ENCODE assay signal across 1 cellular context in genomic region chr9:123360161-123361085, GRCh38.
TF ChIP-seq lines count a peak whose summit lies in the region.

No MANE protein-coding gene starts in this region.

TF ChIP-seq in HepG2, 621 proteins besides CTCF, POLR2A, EP300 and RAD21 (continued from another document and continues in another):
- TF ChIP-seq, protein P1, sequence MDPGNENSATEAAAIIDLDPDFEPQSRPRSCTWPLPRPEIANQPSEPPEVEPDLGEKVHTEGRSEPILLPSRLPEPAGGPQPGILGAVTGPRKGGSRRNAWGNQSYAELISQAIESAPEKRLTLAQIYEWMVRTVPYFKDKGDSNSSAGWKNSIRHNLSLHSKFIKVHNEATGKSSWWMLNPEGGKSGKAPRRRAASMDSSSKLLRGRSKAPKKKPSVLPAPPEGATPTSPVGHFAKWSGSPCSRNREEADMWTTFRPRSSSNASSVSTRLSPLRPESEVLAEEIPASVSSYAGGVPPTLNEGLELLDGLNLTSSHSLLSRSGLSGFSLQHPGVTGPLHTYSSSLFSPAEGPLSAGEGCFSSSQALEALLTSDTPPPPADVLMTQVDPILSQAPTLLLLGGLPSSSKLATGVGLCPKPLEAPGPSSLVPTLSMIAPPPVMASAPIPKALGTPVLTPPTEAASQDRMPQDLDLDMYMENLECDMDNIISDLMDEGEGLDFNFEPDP (CRISPR knock-in tag; conservative IDR thresholded peaks at IDR 0.05): no peak
- TF ChIP-seq ZNF552 (CRISPR knock-in tag; IDR thresholded peaks at IDR 0.05; ENCODE audit: borderline replicate concordance): no peak
- no peak; the same call in 1 of the 2 replicates for TF ChIP-seq SKIL (CRISPR knock-in tag; IDR thresholded peaks at IDR 0.05; ENCODE audit: borderline replicate concordance)
- no peak for TF ChIP-seq SUZ12 (IDR thresholded peaks at IDR 0.05; ENCODE audit: low read depth, low read length)
- TF ChIP-seq GRHL1 (CRISPR knock-in tag; conservative IDR thresholded peaks at IDR 0.05): no peak
- TF ChIP-seq ZSCAN12 (CRISPR knock-in tag; IDR thresholded peaks at IDR 0.05): no peak
- no peak for TF ChIP-seq ZNF367 (CRISPR knock-in tag; IDR thresholded peaks at IDR 0.05; ENCODE audit: borderline replicate concordance)
- TF ChIP-seq KLF11 (CRISPR knock-in tag; IDR thresholded peaks at IDR 0.05): no peak
- peak; percentile 34; the same call in 1 of the 2 replicates for TF ChIP-seq CREM (IDR thresholded peaks at IDR 0.05)
- TF ChIP-seq CREM (CRISPR knock-in tag; IDR thresholded peaks at IDR 0.05): no peak
- TF ChIP-seq YY1 (IDR thresholded peaks at IDR 0.05; ENCODE audit: insufficient read depth, insufficient replicate concordance, low read depth, low read length): no peak
- no peak for TF ChIP-seq TGIF2 (CRISPR knock-in tag; IDR thresholded peaks at IDR 0.05)
- TF ChIP-seq SSRP1 (CRISPR knock-in tag; IDR thresholded peaks at IDR 0.05): no peak
- TF ChIP-seq ZNF432 (CRISPR knock-in tag; IDR thresholded peaks at IDR 0.05; ENCODE audit: borderline replicate concordance): no peak
- no peak for TF ChIP-seq KMT2B (CRISPR knock-in tag; IDR thresholded peaks at IDR 0.05)
- TF ChIP-seq, protein P2, sequence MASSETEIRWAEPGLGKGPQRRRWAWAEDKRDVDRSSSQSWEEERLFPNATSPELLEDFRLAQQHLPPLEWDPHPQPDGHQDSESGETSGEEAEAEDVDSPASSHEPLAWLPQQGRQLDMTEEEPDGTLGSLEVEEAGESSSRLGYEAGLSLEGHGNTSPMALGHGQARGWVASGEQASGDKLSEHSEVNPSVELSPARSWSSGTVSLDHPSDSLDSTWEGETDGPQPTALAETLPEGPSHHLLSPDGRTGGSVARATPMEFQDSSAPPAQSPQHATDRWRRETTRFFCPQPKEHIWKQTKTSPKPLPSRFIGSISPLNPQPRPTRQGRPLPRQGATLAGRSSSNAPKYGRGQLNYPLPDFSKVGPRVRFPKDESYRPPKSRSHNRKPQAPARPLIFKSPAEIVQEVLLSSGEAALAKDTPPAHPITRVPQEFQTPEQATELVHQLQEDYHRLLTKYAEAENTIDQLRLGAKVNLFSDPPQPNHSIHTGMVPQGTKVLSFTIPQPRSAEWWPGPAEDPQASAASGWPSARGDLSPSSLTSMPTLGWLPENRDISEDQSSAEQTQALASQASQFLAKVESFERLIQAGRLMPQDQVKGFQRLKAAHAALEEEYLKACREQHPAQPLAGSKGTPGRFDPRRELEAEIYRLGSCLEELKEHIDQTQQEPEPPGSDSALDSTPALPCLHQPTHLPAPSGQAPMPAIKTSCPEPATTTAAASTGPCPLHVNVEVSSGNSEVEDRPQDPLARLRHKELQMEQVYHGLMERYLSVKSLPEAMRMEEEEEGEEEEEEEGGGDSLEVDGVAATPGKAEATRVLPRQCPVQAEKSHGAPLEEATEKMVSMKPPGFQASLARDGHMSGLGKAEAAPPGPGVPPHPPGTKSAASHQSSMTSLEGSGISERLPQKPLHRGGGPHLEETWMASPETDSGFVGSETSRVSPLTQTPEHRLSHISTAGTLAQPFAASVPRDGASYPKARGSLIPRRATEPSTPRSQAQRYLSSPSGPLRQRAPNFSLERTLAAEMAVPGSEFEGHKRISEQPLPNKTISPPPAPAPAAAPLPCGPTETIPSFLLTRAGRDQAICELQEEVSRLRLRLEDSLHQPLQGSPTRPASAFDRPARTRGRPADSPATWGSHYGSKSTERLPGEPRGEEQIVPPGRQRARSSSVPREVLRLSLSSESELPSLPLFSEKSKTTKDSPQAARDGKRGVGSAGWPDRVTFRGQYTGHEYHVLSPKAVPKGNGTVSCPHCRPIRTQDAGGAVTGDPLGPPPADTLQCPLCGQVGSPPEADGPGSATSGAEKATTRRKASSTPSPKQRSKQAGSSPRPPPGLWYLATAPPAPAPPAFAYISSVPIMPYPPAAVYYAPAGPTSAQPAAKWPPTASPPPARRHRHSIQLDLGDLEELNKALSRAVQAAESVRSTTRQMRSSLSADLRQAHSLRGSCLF (CRISPR knock-in tag; IDR thresholded peaks at IDR 0.05; ENCODE audit: borderline replicate concordance): no peak
- TF ChIP-seq ZNF225 (CRISPR knock-in tag; IDR thresholded peaks at IDR 0.05): no peak
- TF ChIP-seq, protein P3, sequence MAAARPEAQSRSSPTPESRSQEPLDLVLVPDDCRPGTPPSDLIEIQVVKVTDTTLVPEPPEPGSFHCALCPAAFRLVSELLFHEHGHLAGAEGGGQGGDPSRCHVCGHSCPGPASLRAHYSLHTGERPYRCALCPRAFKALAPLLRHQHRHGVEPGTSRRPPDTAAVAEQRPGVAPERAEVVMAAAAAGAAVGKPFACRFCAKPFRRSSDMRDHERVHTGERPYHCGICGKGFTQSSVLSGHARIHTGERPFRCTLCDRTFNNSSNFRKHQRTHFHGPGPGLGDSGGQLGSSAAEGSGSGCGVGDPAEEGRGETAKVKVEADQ (CRISPR knock-in tag; IDR thresholded peaks at IDR 0.05; ENCODE audit: borderline replicate concordance): no peak
- TF ChIP-seq ZNF660 (CRISPR knock-in tag; IDR thresholded peaks at IDR 0.05; ENCODE audit: borderline replicate concordance, low read depth): no peak
- no peak for TF ChIP-seq SMAD9 (CRISPR knock-in tag; IDR thresholded peaks at IDR 0.05)
- TF ChIP-seq ZNF510 (CRISPR knock-in tag; IDR thresholded peaks at IDR 0.05; ENCODE audit: low read depth): no peak
- no peak for TF ChIP-seq ZNF282 (IDR thresholded peaks at IDR 0.05; ENCODE audit: partially characterized antibody)
- TF ChIP-seq, protein P4, sequence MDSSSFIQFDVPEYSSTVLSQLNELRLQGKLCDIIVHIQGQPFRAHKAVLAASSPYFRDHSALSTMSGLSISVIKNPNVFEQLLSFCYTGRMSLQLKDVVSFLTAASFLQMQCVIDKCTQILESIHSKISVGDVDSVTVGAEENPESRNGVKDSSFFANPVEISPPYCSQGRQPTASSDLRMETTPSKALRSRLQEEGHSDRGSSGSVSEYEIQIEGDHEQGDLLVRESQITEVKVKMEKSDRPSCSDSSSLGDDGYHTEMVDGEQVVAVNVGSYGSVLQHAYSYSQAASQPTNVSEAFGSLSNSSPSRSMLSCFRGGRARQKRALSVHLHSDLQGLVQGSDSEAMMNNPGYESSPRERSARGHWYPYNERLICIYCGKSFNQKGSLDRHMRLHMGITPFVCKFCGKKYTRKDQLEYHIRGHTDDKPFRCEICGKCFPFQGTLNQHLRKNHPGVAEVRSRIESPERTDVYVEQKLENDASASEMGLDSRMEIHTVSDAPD (CRISPR knock-in tag; IDR thresholded peaks at IDR 0.05): no peak
- TF ChIP-seq ARHGAP35 (CRISPR knock-in tag; IDR thresholded peaks at IDR 0.05; ENCODE audit: borderline replicate concordance): no peak
- TF ChIP-seq, protein P5, sequence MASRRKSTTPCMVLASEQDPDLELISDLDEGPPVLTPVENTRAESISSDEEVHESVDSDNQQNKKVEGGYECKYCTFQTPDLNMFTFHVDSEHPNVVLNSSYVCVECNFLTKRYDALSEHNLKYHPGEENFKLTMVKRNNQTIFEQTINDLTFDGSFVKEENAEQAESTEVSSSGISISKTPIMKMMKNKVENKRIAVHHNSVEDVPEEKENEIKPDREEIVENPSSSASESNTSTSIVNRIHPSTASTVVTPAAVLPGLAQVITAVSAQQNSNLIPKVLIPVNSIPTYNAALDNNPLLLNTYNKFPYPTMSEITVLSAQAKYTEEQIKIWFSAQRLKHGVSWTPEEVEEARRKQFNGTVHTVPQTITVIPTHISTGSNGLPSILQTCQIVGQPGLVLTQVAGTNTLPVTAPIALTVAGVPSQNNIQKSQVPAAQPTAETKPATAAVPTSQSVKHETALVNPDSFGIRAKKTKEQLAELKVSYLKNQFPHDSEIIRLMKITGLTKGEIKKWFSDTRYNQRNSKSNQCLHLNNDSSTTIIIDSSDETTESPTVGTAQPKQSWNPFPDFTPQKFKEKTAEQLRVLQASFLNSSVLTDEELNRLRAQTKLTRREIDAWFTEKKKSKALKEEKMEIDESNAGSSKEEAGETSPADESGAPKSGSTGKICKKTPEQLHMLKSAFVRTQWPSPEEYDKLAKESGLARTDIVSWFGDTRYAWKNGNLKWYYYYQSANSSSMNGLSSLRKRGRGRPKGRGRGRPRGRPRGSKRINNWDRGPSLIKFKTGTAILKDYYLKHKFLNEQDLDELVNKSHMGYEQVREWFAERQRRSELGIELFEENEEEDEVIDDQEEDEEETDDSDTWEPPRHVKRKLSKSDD (CRISPR knock-in tag; IDR thresholded peaks at IDR 0.05; ENCODE audit: low read depth): no peak
- TF ChIP-seq KDM2A (CRISPR knock-in tag; IDR thresholded peaks at IDR 0.05; ENCODE audit: borderline replicate concordance, low read depth): peak; percentile 23; the same call in 1 of the 2 replicates
- TF ChIP-seq ZNF614 (CRISPR knock-in tag; IDR thresholded peaks at IDR 0.05; ENCODE audit: borderline replicate concordance): peak; percentile 46; the same call in 1 of the 2 replicates
- no peak for TF ChIP-seq NFYB (CRISPR knock-in tag; IDR thresholded peaks at IDR 0.05)
- TF ChIP-seq SP5 (CRISPR knock-in tag; IDR thresholded peaks at IDR 0.05; ENCODE audit: borderline replicate concordance, low read depth): peak; percentile 97
- no peak for TF ChIP-seq TOPORS (CRISPR knock-in tag; IDR thresholded peaks at IDR 0.05)
- no peak for TF ChIP-seq ZBTB21 (CRISPR knock-in tag; IDR thresholded peaks at IDR 0.05)
- no peak for TF ChIP-seq NFATC3 (CRISPR knock-in tag; IDR thresholded peaks at IDR 0.05)
- TF ChIP-seq ZNF563 (CRISPR knock-in tag; IDR thresholded peaks at IDR 0.05): no peak
- no peak for TF ChIP-seq MTA3 (CRISPR knock-in tag; IDR thresholded peaks at IDR 0.05)
- peak; percentile 64 for TF ChIP-seq NR2C2 (CRISPR knock-in tag; IDR thresholded peaks at IDR 0.05; ENCODE audit: borderline replicate concordance)
- TF ChIP-seq, protein P6, sequence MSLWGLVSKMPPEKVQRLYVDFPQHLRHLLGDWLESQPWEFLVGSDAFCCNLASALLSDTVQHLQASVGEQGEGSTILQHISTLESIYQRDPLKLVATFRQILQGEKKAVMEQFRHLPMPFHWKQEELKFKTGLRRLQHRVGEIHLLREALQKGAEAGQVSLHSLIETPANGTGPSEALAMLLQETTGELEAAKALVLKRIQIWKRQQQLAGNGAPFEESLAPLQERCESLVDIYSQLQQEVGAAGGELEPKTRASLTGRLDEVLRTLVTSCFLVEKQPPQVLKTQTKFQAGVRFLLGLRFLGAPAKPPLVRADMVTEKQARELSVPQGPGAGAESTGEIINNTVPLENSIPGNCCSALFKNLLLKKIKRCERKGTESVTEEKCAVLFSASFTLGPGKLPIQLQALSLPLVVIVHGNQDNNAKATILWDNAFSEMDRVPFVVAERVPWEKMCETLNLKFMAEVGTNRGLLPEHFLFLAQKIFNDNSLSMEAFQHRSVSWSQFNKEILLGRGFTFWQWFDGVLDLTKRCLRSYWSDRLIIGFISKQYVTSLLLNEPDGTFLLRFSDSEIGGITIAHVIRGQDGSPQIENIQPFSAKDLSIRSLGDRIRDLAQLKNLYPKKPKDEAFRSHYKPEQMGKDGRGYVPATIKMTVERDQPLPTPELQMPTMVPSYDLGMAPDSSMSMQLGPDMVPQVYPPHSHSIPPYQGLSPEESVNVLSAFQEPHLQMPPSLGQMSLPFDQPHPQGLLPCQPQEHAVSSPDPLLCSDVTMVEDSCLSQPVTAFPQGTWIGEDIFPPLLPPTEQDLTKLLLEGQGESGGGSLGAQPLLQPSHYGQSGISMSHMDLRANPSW (CRISPR knock-in tag; IDR thresholded peaks at IDR 0.05; ENCODE audit: borderline replicate concordance): no peak
- no peak for TF ChIP-seq FOXA1 (IDR thresholded peaks at IDR 0.05)
- peak; percentile 55 for TF ChIP-seq FOXA1 (CRISPR knock-in tag; IDR thresholded peaks at IDR 0.05)
- no peak for TF ChIP-seq ZNF33A (CRISPR knock-in tag; IDR thresholded peaks at IDR 0.05; ENCODE audit: borderline replicate concordance)
- no peak for TF ChIP-seq ZNF530 (CRISPR knock-in tag; IDR thresholded peaks at IDR 0.05; ENCODE audit: low read depth)
- no peak for TF ChIP-seq ZNF275 (CRISPR knock-in tag; IDR thresholded peaks at IDR 0.05; ENCODE audit: borderline replicate concordance)
- TF ChIP-seq, protein P7, sequence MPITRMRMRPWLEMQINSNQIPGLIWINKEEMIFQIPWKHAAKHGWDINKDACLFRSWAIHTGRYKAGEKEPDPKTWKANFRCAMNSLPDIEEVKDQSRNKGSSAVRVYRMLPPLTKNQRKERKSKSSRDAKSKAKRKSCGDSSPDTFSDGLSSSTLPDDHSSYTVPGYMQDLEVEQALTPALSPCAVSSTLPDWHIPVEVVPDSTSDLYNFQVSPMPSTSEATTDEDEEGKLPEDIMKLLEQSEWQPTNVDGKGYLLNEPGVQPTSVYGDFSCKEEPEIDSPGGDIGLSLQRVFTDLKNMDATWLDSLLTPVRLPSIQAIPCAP (CRISPR knock-in tag; IDR thresholded peaks at IDR 0.05; ENCODE audit: low read depth): no peak
- TF ChIP-seq NCOA5 (CRISPR knock-in tag; IDR thresholded peaks at IDR 0.05): no peak
- TF ChIP-seq ZNF720 (CRISPR knock-in tag; IDR thresholded peaks at IDR 0.05): no peak
- TF ChIP-seq TRIM24 (CRISPR knock-in tag; IDR thresholded peaks at IDR 0.05): no peak
- no peak for TF ChIP-seq FOXK1 (CRISPR knock-in tag; IDR thresholded peaks at IDR 0.05; ENCODE audit: borderline replicate concordance, low read depth)
